8 cellular contexts compared by ENCODE assay signal in the genomic region with DNA sequence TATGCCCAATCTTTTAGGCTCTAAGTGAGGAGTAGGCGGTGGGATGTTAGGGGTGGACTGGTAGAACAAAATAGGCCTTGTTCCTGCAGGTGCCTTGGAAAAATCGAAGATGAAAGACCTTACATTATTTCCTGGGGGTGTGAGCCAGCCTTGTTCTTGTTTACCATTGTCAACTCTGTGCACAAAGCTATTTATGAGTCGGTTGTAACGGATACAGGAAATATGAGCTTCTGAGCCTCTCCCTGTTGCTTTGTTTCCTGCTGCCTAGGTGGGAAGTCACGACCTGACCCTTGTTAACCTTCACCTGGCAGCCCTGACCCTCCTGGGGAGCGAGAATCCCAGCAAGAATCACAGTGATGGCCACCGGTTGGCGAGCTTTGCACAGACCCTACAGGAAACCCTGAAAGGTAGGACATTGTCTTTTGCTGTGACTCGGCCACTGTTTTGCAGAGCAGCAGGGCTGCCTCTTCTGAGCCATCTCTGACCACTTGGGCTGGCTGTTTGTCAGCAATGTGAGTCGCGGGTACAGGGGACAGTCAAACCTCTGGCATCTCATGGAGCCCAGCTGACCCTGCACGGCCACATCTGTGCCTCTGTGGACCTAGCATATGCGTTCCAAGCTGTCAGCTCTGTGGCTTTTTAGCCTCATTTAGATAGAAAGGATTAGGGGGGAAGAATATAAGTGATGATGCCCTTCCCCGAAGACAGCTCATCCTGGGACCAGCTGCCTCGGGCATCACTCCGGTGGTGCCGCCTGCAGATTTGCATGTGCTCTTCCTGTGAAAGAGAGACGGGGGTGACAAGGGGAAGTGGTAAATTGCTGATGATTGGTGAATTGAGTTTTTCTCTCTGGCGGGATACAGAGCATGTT.
A peak's percentile ranks its signal among the peaks of the same experiment; 100 is the strongest.
DNase-seq lines count a peak whose midpoint lies in the region; ATAC-seq and TF ChIP-seq lines count a peak whose summit lies in the region.

No MANE protein-coding gene starts in this region.

- peaks cover 61% of the 10 kb centered on the region for H3K4me1 Mint-ChIP-seq in brain

- H3K9me3 Mint-ChIP-seq in brain: peaks cover 0 to 3% (median 0%) of the 10 kb centered on the region in 5 experiments

- POLR2A ChIA-PET in RWPE1 (lab: Yijun Ruan, JAX; ENCODE audit: low non-redundant PET): no interaction called here

- TF ChIP-seq CTCF in brain (conservative IDR thresholded peaks at IDR 0.05) (no peak), RWPE1 (conservative IDR thresholded peaks at IDR 0.05; ENCODE audit: low read depth) (no peak)

- H3K27me3 ChIP-seq in skeletal muscle tissue (ENCODE audit: control insufficient read depth in 3 of 3, insufficient read depth in 3 of 3, low read length in 3 of 3): no peaks in the 10 kb centered on the region

- no peak overlapping the region for H3K4me3 Mint-ChIP-seq in brain

- H3K9me3 ChIP-seq in skeletal muscle tissue (ENCODE audit: control insufficient read depth in 3 of 3, low read length in 3 of 3): no peaks in the 10 kb centered on the region

- peak overlapping the region; percentile 23 to 89 (median 69) for H3K27ac Mint-ChIP-seq in brain

- H3K27ac ChIP-seq in skeletal muscle tissue (ENCODE audit: low read depth, low read length): peak overlapping the region; percentile 89
- no peak overlapping the region for H3K27ac ChIP-seq in RWPE1

- ATAC-seq in GM21526 (IDR thresholded peaks at IDR 0.05; ENCODE audit: low FRiP score, unreplicated experiment): peak; percentile 41

- DNase-seq in COLO668 (lab: John Stamatoyannopoulos, UW; ENCODE audit: unreplicated experiment) (peak; percentile 70), NCI-H526 treated with DMSO at 0.1 percent for 48 hours (lab: John Stamatoyannopoulos, UW) (peak; percentile 62), GM03348 (ENCODE audit: low spot score) (no peak), RWPE1 (ENCODE audit: low spot score) (no peak), SHP77 (lab: John Stamatoyannopoulos, UW) (no peak)

- H3K36me3 Mint-ChIP-seq in brain: peaks cover 24% of the 10 kb centered on the region

- peaks cover 74 to 79% (median 75%) of the 10 kb centered on the region in 3 donors for H3K4me1 ChIP-seq in skeletal muscle tissue (ENCODE audit: control insufficient read depth in 3 of 3, insufficient read depth in 3 of 3, low read length in 3 of 3)

- CTCF ChIA-PET in RWPE1 (lab: Yijun Ruan, JAX): interaction anchor here (1.3 kb wide), 1 partner anchor 31 kb away, joined by 4 read pairs; no protein-coding TSS in a partner anchor

- peak overlapping the region; percentile 1 to 78 (median 41) for H3K9ac ChIP-seq in skeletal muscle tissue (ENCODE audit: low read depth in 1 of 3, low read length in 3 of 3)

- H3K36me3 ChIP-seq in skeletal muscle tissue (ENCODE audit: control insufficient read depth in 3 of 3, insufficient read depth in 3 of 3, low read length in 3 of 3): peaks cover 8 to 21% (median 19%) of the 10 kb centered on the region in 3 donors

- peaks cover 3% of the 10 kb centered on the region for H3K27me3 Mint-ChIP-seq in brain

- peak overlapping the region in 2 of 3 donors; percentile 42 to 65 for H3K4me3 ChIP-seq in skeletal muscle tissue (ENCODE audit: low read length in 3 of 3)

Comparison
In these comparisons a context has a peak if more than half of its experiments do, and no peak if none do; other contexts are left out.
1. DNase-seq: peak in COLO668 (single experiment) and NCI-H526 treated with DMSO at 0.1 percent for 48 hours (single experiment); none in GM03348 (single experiment), RWPE1 (single experiment) and SHP77 (0 of 2).